In genomic region chr7:295155-296154, GRCh38 we compare ENCODE assay signal across 1 cellular context.
A peak's percentile ranks its signal among the peaks of the same experiment; 100 is the strongest.
TF ChIP-seq lines count a peak whose summit lies in the region.

No MANE protein-coding gene starts in this region.

TF ChIP-seq in HepG2, 621 proteins besides CTCF, POLR2A, EP300 and RAD21 (continued from another document):
- TF ChIP-seq REST (IDR thresholded peaks at IDR 0.05; ENCODE audit: borderline replicate concordance in 1 of 2, low read depth in 1 of 2, low read length in 2 of 2) (no peak), ZEB1 (IDR thresholded peaks at IDR 0.05; ENCODE audit: insufficient replicate concordance, low read depth) (no peak), KDM5A (IDR thresholded peaks at IDR 0.05; ENCODE audit: borderline replicate concordance, low read length) (no peak), FOXC1 (CRISPR knock-in tag; IDR thresholded peaks at IDR 0.05; ENCODE audit: borderline replicate concordance) (no peak), HES4 (CRISPR knock-in tag; IDR thresholded peaks at IDR 0.05; ENCODE audit: borderline replicate concordance) (0 out of 2 replicates have a peak, but pooled peaks have one; percentile 23), ZSCAN21 (CRISPR knock-in tag; IDR thresholded peaks at IDR 0.05; ENCODE audit: borderline replicate concordance) (no peak), ZNF777 (CRISPR knock-in tag; IDR thresholded peaks at IDR 0.05) (no peak), ZNF432 (CRISPR knock-in tag; IDR thresholded peaks at IDR 0.05; ENCODE audit: borderline replicate concordance) (no peak)
- TF ChIP-seq, protein P1, sequence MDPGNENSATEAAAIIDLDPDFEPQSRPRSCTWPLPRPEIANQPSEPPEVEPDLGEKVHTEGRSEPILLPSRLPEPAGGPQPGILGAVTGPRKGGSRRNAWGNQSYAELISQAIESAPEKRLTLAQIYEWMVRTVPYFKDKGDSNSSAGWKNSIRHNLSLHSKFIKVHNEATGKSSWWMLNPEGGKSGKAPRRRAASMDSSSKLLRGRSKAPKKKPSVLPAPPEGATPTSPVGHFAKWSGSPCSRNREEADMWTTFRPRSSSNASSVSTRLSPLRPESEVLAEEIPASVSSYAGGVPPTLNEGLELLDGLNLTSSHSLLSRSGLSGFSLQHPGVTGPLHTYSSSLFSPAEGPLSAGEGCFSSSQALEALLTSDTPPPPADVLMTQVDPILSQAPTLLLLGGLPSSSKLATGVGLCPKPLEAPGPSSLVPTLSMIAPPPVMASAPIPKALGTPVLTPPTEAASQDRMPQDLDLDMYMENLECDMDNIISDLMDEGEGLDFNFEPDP (CRISPR knock-in tag; conservative IDR thresholded peaks at IDR 0.05): 0 out of 2 replicates have a peak, but pooled peaks have one; percentile 39
